Comparison of ENCODE assay signal across 30 cellular contexts in genomic region chr3:76656531-76657070, GRCh38.
"Had no signal": no experiment of that assay in that cellular context is flagged by ENCODE, and none has a peak within 500 bp of the region (broad histone marks: within the 10 kb centered on the region; RNA-seq: fewer than 3 reads in every experiment).

No MANE protein-coding gene starts in this region.

- H3K9me3 Mint-ChIP-seq: activated CD4-positive, alpha-beta memory T cell treated with anti-CD3 and anti-CD28 coated beads, Interleukin-2, amount 10 ng/mL, durations not matched to agents 7 days and 5 days had no signal

- H3K36me3 Mint-ChIP-seq: activated naive CD4-positive, alpha-beta T cell treated with anti-CD3 and anti-CD28 coated beads, Interleukin-2, amount 50 U/mL, for 72 hours; brain had no signal

- H3K27me3 ChIP-seq: ascending aorta, SJSA1 had no signal

- H3K4me3 ChIP-seq: ascending aorta, SJSA1 had no signal

- H3K27ac Mint-ChIP-seq: activated CD4-positive, alpha-beta memory T cell treated with anti-CD3 and anti-CD28 coated beads, Interleukin-2, amount 10 ng/mL, durations not matched to agents 7 days and 5 days; activated naive CD4-positive, alpha-beta T cell treated with anti-CD3 and anti-CD28 coated beads, Interleukin-2, amount 50 U/mL, for 72 hours; activated naive CD8-positive, alpha-beta T cell treated with anti-CD3 and anti-CD28 coated beads, Interleukin-2, amount 50 U/mL, for 24 hours; brain; T-helper 1 cell treated with Interleukin-12 subunit alpha and Interleukin-12 subunit beta and Interleukin-4 antibody, amounts not matched to agents 30 μg/mL and 1 μg/mL, for 36 hours had no signal

- H3K36me3 ChIP-seq: ascending aorta, SJSA1 had no signal

- ATAC-seq: activated naive CD4-positive, alpha-beta T cell treated with anti-CD3 and anti-CD28 coated beads, Interleukin-2, amount 50 U/mL, for 72 hours; activated naive CD8-positive, alpha-beta T cell treated with anti-CD3 and anti-CD28 coated beads, Interleukin-2, amount 50 U/mL, for 24 hours; Panc1; SK-N-SH treated with all-trans-retinoic acid at 6 μM for 48 hours had no signal

- H3K4me1 ChIP-seq: ascending aorta, SJSA1 had no signal

- H3K27ac ChIP-seq: ascending aorta, RWPE1, SJSA1 had no signal

- H3K4me1 Mint-ChIP-seq: activated CD4-positive, alpha-beta memory T cell treated with anti-CD3 and anti-CD28 coated beads, Interleukin-2, amount 10 ng/mL, durations not matched to agents 7 days and 5 days; activated naive CD8-positive, alpha-beta T cell treated with anti-CD3 and anti-CD28 coated beads, Interleukin-2, amount 50 U/mL, for 24 hours; central memory CD8-positive, alpha-beta T cell had no signal

- DNase-seq: activated CD4-positive, alpha-beta memory T cell treated with anti-CD3 and anti-CD28 coated beads, Interleukin-2, amount 10 ng/mL, durations not matched to agents 7 days and 5 days; activated CD4-positive, alpha-beta T cell treated with anti-CD3 and anti-CD28 coated beads, Interleukin-2, amount 50 U/mL, for 1 hour; activated CD4-positive, CD25-positive, alpha-beta regulatory T cell; activated effector memory CD4-positive, alpha-beta T cell treated with Interleukin-2 at 50 U/mL for 16 hours; activated naive CD4-positive, alpha-beta T cell treated with Interleukin-2 at 50 U/mL for 16 hours; activated naive CD8-positive, alpha-beta T cell treated with anti-CD3 and anti-CD28 coated beads, Interleukin-2, amount 50 U/mL, for 24 hours; activated T-cell treated with anti-CD3 and anti-CD28 coated beads for 4 hours; amniotic stem cell; NCI-H1417; NCI-H1694; NCI-H2029; NCI-H2107; NCI-H2171 treated with DMSO at 0.1 percent for 48 hours; NCI-H226; NCI-H526; NCI-H82; NK-92 treated with Interleukin-12 subunit alpha and Interleukin-12 subunit beta, amount 100 ng/mL, for 24 hours; OCI-M1; Right ventricle myocardium superior; SW 1271; T-helper 9 cell had no signal

- H3K9me3 ChIP-seq: ascending aorta, SJSA1 had no signal

- H3K4me3 Mint-ChIP-seq: activated CD4-positive, alpha-beta memory T cell treated with anti-CD3 and anti-CD28 coated beads, Interleukin-2, amount 10 ng/mL, durations not matched to agents 7 days and 5 days; activated naive CD8-positive, alpha-beta T cell treated with anti-CD3 and anti-CD28 coated beads, Interleukin-2, amount 50 U/mL, for 24 hours; brain; central memory CD8-positive, alpha-beta T cell; T-helper 1 cell treated with Interleukin-12 subunit alpha and Interleukin-12 subunit beta and Interleukin-4 antibody, amounts not matched to agents 30 μg/mL and 1 μg/mL, for 36 hours had no signal

- H3K27me3 Mint-ChIP-seq: activated CD4-positive, alpha-beta memory T cell treated with anti-CD3 and anti-CD28 coated beads, Interleukin-2, amount 10 ng/mL, durations not matched to agents 7 days and 5 days; activated naive CD8-positive, alpha-beta T cell treated with anti-CD3 and anti-CD28 coated beads, Interleukin-2, amount 50 U/mL, for 24 hours; central memory CD8-positive, alpha-beta T cell had no signal
